23 cellular contexts compared by ENCODE assay signal in genomic region chr20:53226788-53227187, GRCh38.
DNase-seq lines count a peak whose midpoint lies in the region; ATAC-seq, FAIRE-seq and TF ChIP-seq lines count a peak whose summit lies in the region.
"Had no signal": no experiment of that assay in that cellular context is flagged by ENCODE, and none has a peak within 500 bp of the region (broad histone marks: within the 10 kb centered on the region; RNA-seq: fewer than 3 reads in every experiment).

No MANE protein-coding gene starts in this region.

- WGBS in smooth muscle cell (ENCODE audit: low lambda C conversion rate) = 68% methylated on average over 6 of the region's 6 CpGs

- peak; percentile 30 to 60 for DNase-seq in NOMO-1 (lab: John Stamatoyannopoulos, UW; ENCODE audit: unreplicated experiment in 2 of 2)
- no peak for DNase-seq in NOMO-1 treated with dmso at 0.1 percent for 144 hours (lab: John Stamatoyannopoulos, UW; ENCODE audit: unreplicated experiment)
- DNase-seq in MV-4-11 (lab: John Stamatoyannopoulos, UW) = peak; percentile 5
- DNase-seq in smooth muscle cell (lab: John Stamatoyannopoulos, UW; ENCODE audit: unreplicated experiment) = no peak
- no peak for DNase-seq in NCI-H2081 treated with DMSO at 0.1 percent for 48 hours (lab: John Stamatoyannopoulos, UW)
- DNase-seq in retina = no peak
- no peak for DNase-seq in urothelium cell line (ENCODE audit: low spot score)
- DNase-seq: 8988T; activated CD4-positive, CD25-positive, alpha-beta regulatory T cell; activated naive CD8-positive, alpha-beta T cell treated with anti-CD3 and anti-CD28 coated beads, Interleukin-2, amount 50 U/mL, for 24 hours; Caco-2; cortex of kidney; KBM-7; naive thymus-derived CD4-positive, alpha-beta T cell; NCI-H1092 treated with DMSO at 0.1 percent for 48 hours; NCI-H2081; NCI-H524; SJCRH30; small intestine; stimulated activated CD8-positive, alpha-beta memory T cell treated with anti-CD3 and anti-CD28 coated beads, Interleukin-4, amount 100 ng/mL, for 48 hours; T-helper 9 cell had no signal

- no peaks in the 10 kb centered on the region for H4K20me1 ChIP-seq in smooth muscle cell (ENCODE audit: low read depth)

- no peaks in the 10 kb centered on the region for H3K4me1 ChIP-seq in smooth muscle cell (ENCODE audit: low read depth)
- H3K4me1 ChIP-seq: Caco-2 had no signal

- ATAC-seq in HG02885 (IDR thresholded peaks at IDR 0.05; ENCODE audit: poor library complexity, unreplicated experiment) = peak; percentile 70
- ATAC-seq: activated naive CD8-positive, alpha-beta T cell treated with anti-CD3 and anti-CD28 coated beads, Interleukin-2, amount 50 U/mL, for 24 hours; naive thymus-derived CD4-positive, alpha-beta T cell had no signal

- peak overlapping the region; percentile 35 for H3K27ac ChIP-seq in smooth muscle cell (ENCODE audit: low read depth)
- H3K27ac ChIP-seq: SJCRH30 had no signal

- no peaks in the 10 kb centered on the region for H3K36me3 ChIP-seq in smooth muscle cell (ENCODE audit: low read depth)
- H3K36me3 ChIP-seq: SJCRH30 had no signal

- peaks cover 7% of the 10 kb centered on the region for H3F3A ChIP-seq in smooth muscle cell (ENCODE audit: low read depth)

- TF ChIP-seq CTCF in smooth muscle cell (IDR thresholded peaks at IDR 0.05; ENCODE audit: borderline replicate concordance, insufficient read depth, poor library complexity, severe bottlenecking) = no peak

- H3K4me3 ChIP-seq in smooth muscle cell = no peak overlapping the region
- H3K4me3 ChIP-seq: SJCRH30 had no signal

- no peaks in the 10 kb centered on the region for H3K27me3 ChIP-seq in smooth muscle cell (ENCODE audit: low read depth)

- no peaks in the 10 kb centered on the region for H3K79me2 ChIP-seq in smooth muscle cell (ENCODE audit: low read depth)

- H3K9me3 ChIP-seq in smooth muscle cell (replicated peaks; ENCODE audit: low read depth) = no peaks in the 10 kb centered on the region
- H3K9me3 ChIP-seq: Caco-2, SJCRH30 had no signal

- FAIRE-seq in urothelium cell line (lab: Jason Lieb, UNC) = no peak
- FAIRE-seq: islet of Langerhans, small intestine had no signal

- no peak overlapping the region for H2AFZ ChIP-seq in smooth muscle cell (ENCODE audit: low read depth)

- peak overlapping the region; percentile 68 for H3K4me2 ChIP-seq in smooth muscle cell

- H3K9ac ChIP-seq in smooth muscle cell (ENCODE audit: low read depth) = no peak overlapping the region

Comparison
In these comparisons a context has a peak if more than half of its experiments do, and no peak if none do; other contexts are left out.
1. DNase-seq: peak in NOMO-1 (2 of 2) and MV-4-11 (single experiment); none in NOMO-1 treated with dmso at 0.1 percent for 144 hours (single experiment), smooth muscle cell (single experiment), NCI-H2081 treated with DMSO at 0.1 percent for 48 hours (single experiment), retina (single experiment) and urothelium cell line (single experiment).